Comparison of ENCODE assay signal across 8 cellular contexts in the genomic region with DNA sequence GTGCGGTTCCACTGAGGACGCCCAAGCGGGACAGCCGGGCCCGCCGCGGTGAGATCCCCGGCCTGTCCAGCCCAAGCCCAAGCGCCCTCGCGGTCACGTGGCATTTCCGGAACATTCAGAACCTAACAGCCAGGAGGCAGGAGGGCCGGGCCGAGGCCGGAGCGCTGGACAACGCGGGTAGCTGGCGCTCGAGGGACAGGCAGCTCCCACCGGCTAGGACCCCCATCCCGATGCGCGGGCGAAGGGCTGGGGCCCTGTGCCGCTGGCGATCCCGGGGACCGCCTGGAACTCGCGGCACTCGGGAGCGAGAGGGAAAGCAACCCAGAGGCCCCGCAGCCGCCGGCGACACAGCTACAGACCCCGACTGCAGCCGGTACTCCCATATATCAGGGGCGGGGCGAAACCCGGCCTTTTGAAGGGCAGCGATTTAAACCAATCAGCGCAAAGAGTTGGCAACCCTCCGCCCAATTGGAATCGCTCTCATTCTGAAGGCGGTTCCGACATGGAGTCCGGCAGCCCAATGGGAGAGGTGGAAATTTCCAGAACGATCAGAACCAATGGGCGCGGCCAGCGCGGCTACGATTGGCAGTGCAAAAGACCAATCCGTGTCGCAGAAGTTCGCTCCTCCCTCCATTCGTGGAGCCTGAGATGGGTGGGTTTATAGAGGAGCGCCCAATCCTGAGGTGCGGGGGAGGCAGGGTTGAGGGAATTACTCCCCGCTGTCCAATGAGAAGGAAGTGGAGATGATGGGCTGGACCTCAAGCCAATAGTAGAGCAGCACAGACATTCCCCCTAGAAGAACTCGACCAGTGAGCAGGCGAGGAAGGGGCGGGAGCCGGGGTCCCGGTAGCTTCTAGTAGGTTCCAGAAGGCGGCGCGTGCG.
DNase-seq lines count a peak whose midpoint lies in the region; ATAC-seq and TF ChIP-seq lines count a peak whose summit lies in the region.

A gene (plus strand): TSS at position 849 of the 882 bp plus-strand sequence. CDS start 91 bp downstream, outside the sequence.

- H3K9me3 Mint-ChIP-seq in central memory CD8-positive, alpha-beta T cell: no peaks in the 10 kb centered on the region

- peak; percentile 49 for TF ChIP-seq CTCF in AG09319 (IDR thresholded peaks at IDR 0.05; ENCODE audit: low read depth, low read length)

- ATAC-seq in GM19023 (IDR thresholded peaks at IDR 0.05; ENCODE audit: unreplicated experiment) (peak; percentile 85), HG03280 (IDR thresholded peaks at IDR 0.05; ENCODE audit: unreplicated experiment) (peak; percentile 86)
- peak; percentile 94 for ATAC-seq in central memory CD8-positive, alpha-beta T cell (replicated peaks; ENCODE audit: extremely low read depth, poor library complexity, severe bottlenecking)

- no peak within 1 kb of the TSS for H3K27ac Mint-ChIP-seq in central memory CD8-positive, alpha-beta T cell (ENCODE audit: low read depth)

- H3K4me1 Mint-ChIP-seq in central memory CD8-positive, alpha-beta T cell: peaks cover 16% of the 10 kb centered on the region

- H3K27me3 Mint-ChIP-seq in central memory CD8-positive, alpha-beta T cell: no peaks in the 10 kb centered on the region

- no peak within 1 kb of the TSS for H3K4me3 Mint-ChIP-seq in central memory CD8-positive, alpha-beta T cell

- DNase-seq in AG09319 (ENCODE audit: extremely low read depth, low read depth): peak; percentile 100
- peak; percentile 99 for DNase-seq in NCI-H345 treated with DMSO at 0.1 percent for 48 hours (lab: John Stamatoyannopoulos, UW; ENCODE audit: unreplicated experiment)
- DNase-seq in activated CD4-positive, CD25-positive, alpha-beta regulatory T cell (lab: John Stamatoyannopoulos, UW): peak; percentile 99 to 100 (median 100)
- DNase-seq in central memory CD8-positive, alpha-beta T cell (ENCODE audit: low spot score in 2 of 2): peak; percentile 94 to 100
- peak; percentile 100 for DNase-seq in iris pigment epithelial cell (ENCODE audit: low read depth)
- peak; percentile 97 for DNase-seq in stimulated activated CD4-positive, alpha-beta T cell treated with anti-CD3 and anti-CD28 coated beads, Interleukin-12 subunit alpha, Interleukin-12 subunit beta, amount 100 ng/mL, for 4 hours

- peaks cover 19% of the 10 kb centered on the region for H3K36me3 Mint-ChIP-seq in central memory CD8-positive, alpha-beta T cell (ENCODE audit: insufficient read depth)

Comparison
In these comparisons a context has a peak if more than half of its experiments do, and no peak if none do; other contexts are left out.
1. Peak in every context shown above with its lines: DNase-seq and ATAC-seq.